In genomic region chr6:118772886-118773285, GRCh38 we compare ENCODE assay signal across 31 cellular contexts.
"Had no signal": no experiment of that assay in that cellular context is flagged by ENCODE, and none has a peak within 500 bp of the region (broad histone marks: within the 10 kb centered on the region; RNA-seq: fewer than 3 reads in every experiment).

No MANE protein-coding gene starts in this region.

- H3K4me3 Mint-ChIP-seq: activated B cell treated with CpG ODN at 0.5 μM for 24 hours; activated CD4-positive, alpha-beta memory T cell treated with anti-CD3 and anti-CD28 coated beads, Interleukin-2, amount 10 ng/mL, durations not matched to agents 7 days and 5 days; activated CD4-positive, alpha-beta T cell treated with anti-CD3 and anti-CD28 coated beads, Interleukin-2, amount 10 ng/mL, durations not matched to agents 24 days and 14 days; activated naive CD8-positive, alpha-beta T cell; activated T-cell treated with anti-CD3 and anti-CD28 coated beads, Interleukin-2, amount 50 U/mL, for 24 hours; activated T-cell treated with anti-CD3 and anti-CD28 coated beads, Interleukin-2, amount 50 U/mL, for 72 hours; central memory CD8-positive, alpha-beta T cell; effector memory CD8-positive, alpha-beta T cell; T-helper 17 cell; T-helper 2 cell treated with Interferon-gamma antibody and Interleukin-4, amounts not matched to agents 5 μg/mL and 100 μg/mL, for 36 hours had no signal

- H3K27ac ChIP-seq: brain microvascular endothelial cell, esophagus muscularis mucosa, foreskin keratinocyte, gastroesophageal sphincter, WERI-Rb-1 had no signal

- H3K9me3 ChIP-seq: esophagus muscularis mucosa, gastroesophageal sphincter had no signal

- H3K36me3 Mint-ChIP-seq: activated naive CD8-positive, alpha-beta T cell had no signal

- FAIRE-seq: astrocyte, bronchial epithelial cell, colon had no signal

- H3K4me3 ChIP-seq: esophagus muscularis mucosa, gastroesophageal sphincter had no signal

- H3K9me3 Mint-ChIP-seq: activated B cell treated with CpG ODN at 0.5 μM for 24 hours; activated CD4-positive, alpha-beta memory T cell treated with anti-CD3 and anti-CD28 coated beads, Interleukin-2, amount 10 ng/mL, durations not matched to agents 7 days and 5 days; activated CD4-positive, alpha-beta T cell treated with anti-CD3 and anti-CD28 coated beads, Interleukin-2, amount 10 ng/mL, durations not matched to agents 24 days and 14 days; activated T-cell treated with anti-CD3 and anti-CD28 coated beads, Interleukin-2, amount 50 U/mL, for 24 hours; activated T-cell treated with anti-CD3 and anti-CD28 coated beads, Interleukin-2, amount 50 U/mL, for 72 hours; central memory CD8-positive, alpha-beta T cell; effector memory CD8-positive, alpha-beta T cell; T-helper 2 cell treated with Interferon-gamma antibody and Interleukin-4, amounts not matched to agents 5 μg/mL and 100 μg/mL, for 36 hours had no signal

- H3K36me3 ChIP-seq: brain microvascular endothelial cell, esophagus muscularis mucosa, gastroesophageal sphincter, WERI-Rb-1 had no signal

- H3K4me1 ChIP-seq: foreskin keratinocyte had no signal

- DNase-seq: activated B cell treated with CpG ODN at 0.5 μM for 24 hours; activated CD4-positive, alpha-beta memory T cell treated with anti-CD3 and anti-CD28 coated beads, Interleukin-2, amount 10 ng/mL, durations not matched to agents 7 days and 5 days; activated CD4-positive, alpha-beta T cell treated with anti-CD3 and anti-CD28 coated beads, Interleukin-2, amount 10 ng/mL, durations not matched to agents 24 days and 14 days; activated CD8-positive, alpha-beta memory T cell treated with anti-CD3 and anti-CD28 coated beads, Interleukin-2, amount 50 U/mL, for 48 hours; activated gamma-delta T cell; activated naive CD4-positive, alpha-beta T cell; activated naive CD4-positive, alpha-beta T cell treated with anti-CD3 and anti-CD28 coated beads, Interleukin-2, amount 50 U/mL, for 16 hours; activated T-cell treated with anti-CD3 and anti-CD28 coated beads for 4 hours; activated T-cell treated with anti-CD3 and anti-CD28 coated beads, Interleukin-2, amount 50 U/mL, for 24 hours; activated T-cell treated with anti-CD3 and anti-CD28 coated beads, Interleukin-2, amount 50 U/mL, for 72 hours; amniotic stem cell; anterior cingulate cortex; brain microvascular endothelial cell; cortex of kidney; dermis blood vessel endothelial cell; effector CD4-positive, alpha-beta T cell; effector memory CD8-positive, alpha-beta T cell; erythroblast; T-helper 1 cell; T-helper 17 cell; T1000; WERI-Rb-1 had no signal

- H3K27ac Mint-ChIP-seq: activated B cell treated with CpG ODN at 0.5 μM for 24 hours; activated CD4-positive, alpha-beta memory T cell treated with anti-CD3 and anti-CD28 coated beads, Interleukin-2, amount 10 ng/mL, durations not matched to agents 7 days and 5 days; activated CD4-positive, alpha-beta T cell treated with anti-CD3 and anti-CD28 coated beads, Interleukin-2, amount 10 ng/mL, durations not matched to agents 24 days and 14 days; activated naive CD8-positive, alpha-beta T cell; activated T-cell treated with anti-CD3 and anti-CD28 coated beads, Interleukin-2, amount 50 U/mL, for 24 hours; activated T-cell treated with anti-CD3 and anti-CD28 coated beads, Interleukin-2, amount 50 U/mL, for 72 hours; effector memory CD8-positive, alpha-beta T cell; T-helper 17 cell; T-helper 2 cell treated with Interferon-gamma antibody and Interleukin-4, amounts not matched to agents 5 μg/mL and 100 μg/mL, for 36 hours had no signal

- H3K27me3 Mint-ChIP-seq: activated naive CD8-positive, alpha-beta T cell; activated T-cell treated with anti-CD3 and anti-CD28 coated beads, Interleukin-2, amount 50 U/mL, for 24 hours; central memory CD8-positive, alpha-beta T cell; effector memory CD8-positive, alpha-beta T cell; T-helper 17 cell had no signal

- H3K27me3 ChIP-seq: brain microvascular endothelial cell, esophagus muscularis mucosa, gastroesophageal sphincter had no signal
